19 cellular contexts compared by ENCODE assay signal in the genomic region with DNA sequence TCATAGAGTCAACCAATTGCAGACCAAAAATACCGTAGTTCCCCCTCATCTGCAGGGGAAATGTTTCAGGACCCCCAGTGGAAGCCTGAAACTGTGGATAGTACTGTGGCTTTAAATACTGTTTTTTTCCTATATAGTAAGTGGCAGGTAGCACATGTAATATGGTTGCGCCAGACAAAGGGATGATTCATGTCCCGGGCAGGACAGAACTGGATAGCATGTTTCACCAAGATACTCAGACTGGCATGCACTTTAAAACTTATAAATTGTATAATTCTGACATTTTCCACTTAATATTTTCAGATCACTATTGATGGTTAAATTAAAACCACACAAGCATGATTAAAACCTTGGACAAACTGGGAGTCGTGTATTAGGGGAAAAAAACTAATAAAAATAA.
A peak's percentile ranks its signal among the peaks of the same experiment; 100 is the strongest.
DNase-seq lines count a peak whose midpoint lies in the region; ATAC-seq and TF ChIP-seq lines count a peak whose summit lies in the region.
"Had no signal": no experiment of that assay in that cellular context is flagged by ENCODE, and none has a peak within 500 bp of the region (broad histone marks: within the 10 kb centered on the region; RNA-seq: fewer than 3 reads in every experiment).

No MANE protein-coding gene starts in this region.

- no peak for TF ChIP-seq RAD21 in HCT116 (IDR thresholded peaks at IDR 0.05; ENCODE audit: low read depth)

- RAD21 ChIA-PET in HCT116 (lab: Charles Lee; ENCODE audit: low non-redundant PET in 1 of 2, low total read pairs in 2 of 2, uncharacterized antibody in 2 of 2, unreplicated experiment in 2 of 2): no interaction called here

- TF ChIP-seq CTCF in HCT116 (IDR thresholded peaks at IDR 0.05 in 2 of 3, conservative IDR thresholded peaks at IDR 0.05 in 1 of 3; ENCODE audit: borderline replicate concordance in 1 of 3, insufficient read depth in 1 of 3, low read depth in 2 of 3, low read length in 2 of 3): no peak
- no peak for TF ChIP-seq CTCF in NB4 (IDR thresholded peaks at IDR 0.05; ENCODE audit: low read depth, low read length)
- TF ChIP-seq CTCF in mammary epithelial cell (conservative IDR thresholded peaks at IDR 0.05 in 1 of 2, IDR thresholded peaks at IDR 0.05 in 1 of 2; ENCODE audit: extremely low read depth in 1 of 2, insufficient read depth in 1 of 2, low read depth in 1 of 2, low read length in 2 of 2): no peak

- dilution Hi-C loops in mammary epithelial cell (cut with HindIII; ENCODE audit: low sequenced_read_pairs): no loop called here

- ATAC-seq in HCT116: no peak
- ATAC-seq in HG02798 (IDR thresholded peaks at IDR 0.05; ENCODE audit: poor library complexity, unreplicated experiment): no peak
- ATAC-seq in SK-N-SH treated with all-trans-retinoic acid at 6 μM for 48 hours: no peak

- no peak overlapping the region for H3K4me2 ChIP-seq in HCT116 (ENCODE audit: low read length)
- no peak overlapping the region for H3K4me2 ChIP-seq in mammary epithelial cell (ENCODE audit: insufficient read depth, low read depth, low read length)

- H4K20me1 ChIP-seq in HCT116 (ENCODE audit: insufficient read depth) (no peaks in the 10 kb centered on the region), mammary epithelial cell (ENCODE audit: insufficient read depth, low read length) (no peaks in the 10 kb centered on the region)

- H3K4me1 ChIP-seq in HCT116 (ENCODE audit: control insufficient read depth in 1 of 2, insufficient read depth in 2 of 2, low read length in 2 of 2) (no peaks in the 10 kb centered on the region), mammary epithelial cell (ENCODE audit: insufficient read depth, low read length) (peaks cover 12% of the 10 kb centered on the region)

- DNase-seq in HCT116 (ENCODE audit: low read depth, low spot score) (no peak), NB4 (ENCODE audit: low read depth) (peak; percentile 8), mammary epithelial cell (peak; percentile 75), glomerular visceral epithelial cell (ENCODE audit: extremely low spot score) (peak; percentile 25)
- no peak for DNase-seq in stimulated activated CD4-positive, alpha-beta T cell treated with anti-CD3 and anti-CD28 coated beads, Interleukin-15, amount 100 ng/mL, for 24 hours
- DNase-seq: C1 segment of cervical spinal cord; CD4-positive, alpha-beta memory T cell; COR-L47; DMS53; GF-D8; MV-4-11; NCI-H2029; NCI-H526 treated with DMSO at 0.1 percent for 48 hours; RPMI8226; SIG-M5; SW 1271 had no signal

- H3K9me2 ChIP-seq in HCT116 (ENCODE audit: insufficient read depth): no peaks in the 10 kb centered on the region

- 10% methylated on average over 4 of the region's 4 CpGs for WGBS in mammary epithelial cell (ENCODE audit: low coverage, missing lambda C conversion rate)

- H3K9ac ChIP-seq in HCT116 (ENCODE audit: low read length) (no peak overlapping the region), mammary epithelial cell (ENCODE audit: insufficient read depth, low read length) (no peak overlapping the region)

- POLR2A ChIA-PET in HCT116 (lab: Charles Lee): no interaction called here

- no peaks in the 10 kb centered on the region for H3K36me3 ChIP-seq in HCT116 (ENCODE audit: control insufficient read depth in 1 of 2, insufficient read depth in 2 of 2, low read length in 2 of 2)
- no peaks in the 10 kb centered on the region for H3K36me3 ChIP-seq in mammary epithelial cell (ENCODE audit: insufficient read depth, low read length)

- no peak overlapping the region for H3K4me3 ChIP-seq in HCT116 (replicated peaks in 1 of 2; ENCODE audit: low read depth in 1 of 2, low read length in 2 of 2)
- no peak overlapping the region for H3K4me3 ChIP-seq in NB4 (ENCODE audit: low read depth, low read length)
- H3K4me3 ChIP-seq in mammary epithelial cell (replicated peaks in 1 of 3; ENCODE audit: insufficient read depth in 1 of 3, low read depth in 2 of 3, low read length in 3 of 3): no peak overlapping the region
- H3K4me3 ChIP-seq: SK-N-MC had no signal

- BruUV-seq in HCT116 (replicated peaks; lab: Mats Ljungman, UMichigan): no TSS peak
- BruUV-seq in mammary epithelial cell (replicated peaks; lab: Mats Ljungman, UMichigan): no TSS peak

- H3K27ac ChIP-seq in HCT116 (ENCODE audit: low read depth, low read length) (no peak overlapping the region), mammary epithelial cell (ENCODE audit: insufficient read depth, low read depth, low read length) (no peak overlapping the region)
- H3K27ac ChIP-seq: SK-N-MC had no signal

- H3K79me2 ChIP-seq in HCT116 (ENCODE audit: insufficient read depth, low read length) (no peaks in the 10 kb centered on the region), mammary epithelial cell (ENCODE audit: insufficient read depth, low read length) (no peaks in the 10 kb centered on the region)

- intact Hi-C loops in HCT116 (cut with micrococcal nuclease): no loop called here
- intact Hi-C loops in mammary epithelial cell (cut with micrococcal nuclease): no loop called here

- H3K27me3 ChIP-seq in HCT116 (ENCODE audit: insufficient read depth, low read length): no peaks in the 10 kb centered on the region
- H3K27me3 ChIP-seq in mammary epithelial cell (ENCODE audit: insufficient read depth, low read length): no peaks in the 10 kb centered on the region

- H3K9me3 ChIP-seq in HCT116 (ENCODE audit: control insufficient read depth in 1 of 2, insufficient read depth in 1 of 2, low read depth in 1 of 2, low read length in 2 of 2): no peaks in the 10 kb centered on the region
- H3K9me3 ChIP-seq in mammary epithelial cell (replicated peaks; ENCODE audit: insufficient read depth, low read length): no peaks in the 10 kb centered on the region

- TF ChIP-seq POLR2A in HCT116 (IDR thresholded peaks at IDR 0.05; ENCODE audit: borderline replicate concordance, extremely low read depth, insufficient read depth, insufficient read length): no peak
- TF ChIP-seq POLR2A in NB4 (IDR thresholded peaks at IDR 0.05; ENCODE audit: extremely low read depth, insufficient read length): no peak

- H2AFZ ChIP-seq in HCT116 (ENCODE audit: low read depth, low read length, poor library complexity, severe bottlenecking) (no peak overlapping the region), mammary epithelial cell (ENCODE audit: low read depth, low read length) (no peak overlapping the region)

- CTCF ChIA-PET in HCT116 (lab: Charles Lee): no interaction called here
- CTCF ChIA-PET in mammary epithelial cell (lab: Charles Lee; ENCODE audit: low non-redundant PET): no interaction called here

- in situ Hi-C loops in mammary epithelial cell (cut with MboI; ENCODE audit: low sequenced_read_pairs in 2 of 2): no loop called here

TF ChIP-seq in HCT116, 20 proteins besides CTCF, POLR2A, EP300 and RAD21:
- TF ChIP-seq CBX3 (IDR thresholded peaks at IDR 0.05; ENCODE audit: low read depth) (no peak), SRF (IDR thresholded peaks at IDR 0.05; ENCODE audit: low read depth) (no peak), CEBPB (IDR thresholded peaks at IDR 0.05; ENCODE audit: low read depth) (0 out of 2 replicates have a peak, but pooled peaks have one; percentile 14)
- TF ChIP-seq, protein P1, sequence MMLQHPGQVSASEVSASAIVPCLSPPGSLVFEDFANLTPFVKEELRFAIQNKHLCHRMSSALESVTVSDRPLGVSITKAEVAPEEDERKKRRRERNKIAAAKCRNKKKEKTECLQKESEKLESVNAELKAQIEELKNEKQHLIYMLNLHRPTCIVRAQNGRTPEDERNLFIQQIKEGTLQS (IDR thresholded peaks at IDR 0.05): no peak

TF ChIP-seq in SK-N-SH treated with all-trans-retinoic acid at 6 μM for 48 hours, 23 proteins besides CTCF, POLR2A, EP300 and RAD21 (continues in another document):
- TF ChIP-seq ZNF8 (CRISPR knock-in tag; IDR thresholded peaks at IDR 0.05): no peak
- TF ChIP-seq, protein P2, sequence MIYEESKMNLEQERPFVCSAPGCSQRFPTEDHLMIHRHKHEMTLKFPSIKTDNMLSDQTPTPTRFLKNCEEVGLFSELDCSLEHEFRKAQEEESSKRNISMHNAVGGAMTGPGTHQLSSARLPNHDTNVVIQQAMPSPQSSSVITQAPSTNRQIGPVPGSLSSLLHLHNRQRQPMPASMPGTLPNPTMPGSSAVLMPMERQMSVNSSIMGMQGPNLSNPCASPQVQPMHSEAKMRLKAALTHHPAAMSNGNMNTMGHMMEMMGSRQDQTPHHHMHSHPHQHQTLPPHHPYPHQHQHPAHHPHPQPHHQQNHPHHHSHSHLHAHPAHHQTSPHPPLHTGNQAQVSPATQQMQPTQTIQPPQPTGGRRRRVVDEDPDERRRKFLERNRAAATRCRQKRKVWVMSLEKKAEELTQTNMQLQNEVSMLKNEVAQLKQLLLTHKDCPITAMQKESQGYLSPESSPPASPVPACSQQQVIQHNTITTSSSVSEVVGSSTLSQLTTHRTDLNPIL (CRISPR knock-in tag; IDR thresholded peaks at IDR 0.05; ENCODE audit: low read depth): no peak
- TF ChIP-seq CSRNP3 (CRISPR knock-in tag; IDR thresholded peaks at IDR 0.05): no peak
- no peak for TF ChIP-seq GLIS3 (CRISPR knock-in tag; IDR thresholded peaks at IDR 0.05)
- no peak for TF ChIP-seq ZNF70 (CRISPR knock-in tag; IDR thresholded peaks at IDR 0.05)
- no peak for TF ChIP-seq ZFP30 (CRISPR knock-in tag; IDR thresholded peaks at IDR 0.05)
- TF ChIP-seq RARB (CRISPR knock-in tag; IDR thresholded peaks at IDR 0.05): no peak
- no peak for TF ChIP-seq TOX (CRISPR knock-in tag; IDR thresholded peaks at IDR 0.05; ENCODE audit: borderline replicate concordance)
- TF ChIP-seq PPARA (CRISPR knock-in tag; IDR thresholded peaks at IDR 0.05; ENCODE audit: borderline replicate concordance): no peak
- no peak for TF ChIP-seq CSDC2 (CRISPR knock-in tag; IDR thresholded peaks at IDR 0.05)

Comparison
In these comparisons a context has a peak if more than half of its experiments do, and no peak if none do; other contexts are left out.
1. DNase-seq: peak in NB4 (single experiment), mammary epithelial cell (single experiment) and glomerular visceral epithelial cell (single experiment); none in HCT116 (single experiment) and stimulated activated CD4-positive, alpha-beta T cell treated with anti-CD3 and anti-CD28 coated beads, Interleukin-15, amount 100 ng/mL, for 24 hours (single experiment).